ENCODE assay signal across 8 cellular contexts in the genomic region with DNA sequence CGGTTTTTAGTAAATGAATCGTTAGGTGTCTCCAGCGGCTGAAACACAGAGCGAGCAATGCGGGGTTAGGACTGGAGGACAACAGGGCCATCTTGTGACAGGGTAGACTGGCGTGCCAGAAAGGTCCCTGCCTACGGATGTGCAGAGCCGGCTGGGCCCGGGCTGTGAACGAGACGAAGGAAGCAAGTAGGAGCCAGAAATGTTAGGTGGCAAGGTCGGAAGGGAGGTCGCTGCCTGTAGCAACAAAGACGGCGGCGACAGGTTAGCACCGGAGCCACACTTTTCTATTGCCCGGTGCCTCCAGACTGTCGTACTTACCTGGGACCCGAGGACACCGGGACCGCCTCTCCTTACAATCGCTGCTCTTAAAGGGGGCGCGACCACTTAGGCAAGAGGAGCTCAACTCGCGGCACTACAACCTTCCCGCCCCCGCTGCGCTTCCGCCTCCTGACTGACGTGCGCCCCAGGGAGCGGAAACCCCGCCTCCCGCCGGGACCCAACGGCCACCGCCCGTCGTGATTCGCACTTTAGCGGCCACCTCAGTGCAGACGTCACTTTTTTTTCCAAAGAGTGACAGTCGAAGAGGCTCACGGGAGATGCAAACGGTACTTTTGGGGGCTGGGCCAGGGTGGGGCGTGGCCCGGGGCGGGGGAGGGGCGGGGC. TPM values are rescaled to one million over a fixed set of nuclear protein-coding genes. Genes with fewer than 3 reads are reported as not detected.
DNase-seq lines count a peak whose midpoint lies in the region; ATAC-seq and TF ChIP-seq lines count a peak whose summit lies in the region.

Gene INIP (minus strand): TSS at position 449 of the 663 bp plus-strand sequence. CDS start 1,632 bp downstream, outside the sequence.

- H3K4me3 ChIP-seq in OCI-LY1 (ENCODE audit: low read depth, low read length, poor library complexity, severe bottlenecking) (peak within 1 kb of the TSS; percentile 67), epithelial cell of esophagus (ENCODE audit: low read length) (peak within 1 kb of the TSS; percentile 91), mucosa of descending colon (peak within 1 kb of the TSS; percentile 56)

- H3K9me3 ChIP-seq in OCI-LY1 (ENCODE audit: low read length) = no peaks in the 10 kb centered on the region
- H3K9me3 ChIP-seq in mucosa of descending colon = no peaks in the 10 kb centered on the region

- DNase-seq in DMS 273 treated with DMSO at 0.1 percent for 48 hours (lab: John Stamatoyannopoulos, UW) (peak; percentile 89), HuH-7 (ENCODE audit: low spot score) (peak; percentile 93), epithelial cell of esophagus (ENCODE audit: low read depth) (peak; percentile 98), mucosa of descending colon (peak; percentile 97 to 98 (median 98))
- DNase-seq in activated CD8-positive, alpha-beta memory T cell treated with anti-CD3 and anti-CD28 coated beads, Interleukin-2, amount 50 U/mL, for 48 hours = peak; percentile 97
- peak; percentile 97 for DNase-seq in stimulated activated CD8-positive, alpha-beta memory T cell treated with anti-CD3 and anti-CD28 coated beads, Interleukin-4, amount 100 ng/mL, for 24 hours (ENCODE audit: low read depth)

- H4K20me1 ChIP-seq in OCI-LY1 (ENCODE audit: insufficient read depth, low read length) = no peaks in the 10 kb centered on the region

- H3K9ac ChIP-seq in OCI-LY1 (ENCODE audit: low read length) = peak within 1 kb of the TSS; percentile 79

- H3K36me3 ChIP-seq in OCI-LY1 (ENCODE audit: insufficient read depth, low read length) (peaks cover 26% of the 10 kb centered on the region), mucosa of descending colon (ENCODE audit: low read depth) (no peaks in the 10 kb centered on the region)

- no peaks in the 10 kb centered on the region for H3K9me2 ChIP-seq in OCI-LY1 (ENCODE audit: low read depth, low read length)

- peak within 1 kb of the TSS; percentile 95 for H3K4me2 ChIP-seq in OCI-LY1 (ENCODE audit: low read length)

- peaks cover 30% of the 10 kb centered on the region for H3K79me2 ChIP-seq in OCI-LY1 (ENCODE audit: insufficient read depth, low read length)

- TF ChIP-seq CTCF in OCI-LY1 (IDR thresholded peaks at IDR 0.05; ENCODE audit: low read length) (peak; percentile 38; the same call in 1 of the 2 replicates), epithelial cell of esophagus (IDR thresholded peaks at IDR 0.05; ENCODE audit: insufficient read depth, low read depth, low read length, missing control alignments) (no peak), mucosa of descending colon (IDR thresholded peaks at IDR 0.05) (no peak)

- H3K4me1 ChIP-seq in OCI-LY1 (ENCODE audit: insufficient read depth, low read length, severe bottlenecking) (peaks cover 25% of the 10 kb centered on the region), mucosa of descending colon (ENCODE audit: low read depth) (peaks cover 10% of the 10 kb centered on the region)

- no peaks in the 10 kb centered on the region for H3F3A ChIP-seq in OCI-LY1 (ENCODE audit: insufficient read depth, low read length)

- peak within 1 kb of the TSS; percentile 79 for H3K27ac ChIP-seq in OCI-LY1 (ENCODE audit: low read depth, low read length, poor library complexity, severe bottlenecking)

- peak within 1 kb of the TSS; percentile 9; the same call in 1 of the 2 replicates for H2AFZ ChIP-seq in OCI-LY1 (ENCODE audit: low read length)

- no peaks in the 10 kb centered on the region for H3K27me3 ChIP-seq in OCI-LY1 (ENCODE audit: insufficient read depth, low read length)

- intact Hi-C loops in mucosa of descending colon (cut with DNase I, micrococcal nuclease) = no loop called here

- ATAC-seq in GM21515 (IDR thresholded peaks at IDR 0.05; ENCODE audit: unreplicated experiment) = peak; percentile 96
- peak; percentile 97 for ATAC-seq in mucosa of descending colon

RNA-seq across cellular contexts. Expression of gene INIP, which starts in this region (rescaled TPM):
- total RNA-seq in mucosa of descending colon = 10 to 100 TPM; 25.6 to 36.4 (median 30.6) TPM

Comparison
In these comparisons a context has a peak if more than half of its experiments do, and no peak if none do; other contexts are left out.
1. Peak in every context shown above with its lines: DNase-seq, ATAC-seq, H3K4me3 ChIP-seq and H3K27ac ChIP-seq.